11 cellular contexts compared by ENCODE assay signal in genomic region chr22:36874309-36874696, GRCh38. TPM values are rescaled to one million over a fixed set of nuclear protein-coding genes. Genes with fewer than 3 reads are reported as not detected.
DNase-seq lines count a peak whose midpoint lies in the region; ATAC-seq and TF ChIP-seq lines count a peak whose summit lies in the region.
"Had no signal": no experiment of that assay in that cellular context is flagged by ENCODE, and none has a peak within 500 bp of the region (broad histone marks: within the 10 kb centered on the region; RNA-seq: fewer than 3 reads in every experiment).

No MANE protein-coding gene starts in this region.

- 0 out of 2 replicates have a peak, but pooled peaks cover 3% of the 10 kb centered on the region for H3K9me2 ChIP-seq in GM23338 (ENCODE audit: insufficient read depth)

- no peaks in the 10 kb centered on the region for H4K20me1 ChIP-seq in BLaER1
- H4K20me1 ChIP-seq in GM23338 (replicated peaks; ENCODE audit: insufficient read depth): no peaks in the 10 kb centered on the region

- TF ChIP-seq CTCF in GM23338 (conservative IDR thresholded peaks at IDR 0.05; ENCODE audit: low read depth in 2 of 2): no peak
- no peak for TF ChIP-seq CTCF in CD8-positive, alpha-beta T cell (IDR thresholded peaks at IDR 0.05)

- no peaks in the 10 kb centered on the region for H3K79me2 ChIP-seq in GM23338 (replicated peaks; ENCODE audit: insufficient read depth)

- H2AFZ ChIP-seq in GM23338: no peak overlapping the region

- POLR2A ChIA-PET in CD8-positive, alpha-beta T cell (lab: Charles Lee): no interaction called here

- no peak for DNase-seq in activated naive CD8-positive, alpha-beta T cell treated with anti-CD3 and anti-CD28 coated beads, Interleukin-2, amount 50 U/mL, for 24 hours
- DNase-seq in GM23338 (ENCODE audit: low spot score) (no peak), SKM-1 treated with dmso at 0.1 percent for 144 hours (lab: John Stamatoyannopoulos, UW; ENCODE audit: unreplicated experiment) (no peak)
- no peak for DNase-seq in CD8-positive, alpha-beta T cell
- DNase-seq: activated gamma-delta T cell treated with Interleukin-2 at 50 U/mL for 16 hours had no signal

- H3K27me3 Mint-ChIP-seq in activated naive CD8-positive, alpha-beta T cell treated with anti-CD3 and anti-CD28 coated beads, Interleukin-2, amount 50 U/mL, for 24 hours: peaks cover 2% of the 10 kb centered on the region
- H3K27me3 Mint-ChIP-seq in GM23338 (ENCODE audit: insufficient read depth, low read depth, poor library complexity): peaks cover 18% of the 10 kb centered on the region
- peaks cover 8% of the 10 kb centered on the region for H3K27me3 Mint-ChIP-seq in CD8-positive, alpha-beta T cell (ENCODE audit: low read depth)

- H3K27ac Mint-ChIP-seq in activated naive CD8-positive, alpha-beta T cell treated with anti-CD3 and anti-CD28 coated beads, Interleukin-2, amount 50 U/mL, for 24 hours: peak overlapping the region; percentile 80
- H3K27ac Mint-ChIP-seq in GM23338: no peak overlapping the region
- no peak overlapping the region for H3K27ac Mint-ChIP-seq in CD8-positive, alpha-beta T cell
- H3K27ac Mint-ChIP-seq: mesothelial cell of epicardium had no signal

- H3K9ac ChIP-seq in BLaER1 (peak overlapping the region; percentile 54; the same call in 1 of the 2 replicates), mucosa of rectum (ENCODE audit: low read depth in 1 of 2, low read length in 2 of 2) (no peak overlapping the region)

- H3K36me3 Mint-ChIP-seq in activated naive CD8-positive, alpha-beta T cell treated with anti-CD3 and anti-CD28 coated beads, Interleukin-2, amount 50 U/mL, for 24 hours (ENCODE audit: low read depth): no peaks in the 10 kb centered on the region
- H3K36me3 Mint-ChIP-seq in GM23338 (ENCODE audit: low read depth): no peaks in the 10 kb centered on the region
- no peaks in the 10 kb centered on the region for H3K36me3 Mint-ChIP-seq in CD8-positive, alpha-beta T cell
- H3K36me3 Mint-ChIP-seq: mesothelial cell of epicardium had no signal

- H3K4me1 ChIP-seq in BLaER1 (peaks cover 24% of the 10 kb centered on the region), mucosa of rectum (ENCODE audit: control insufficient read depth in 2 of 2, insufficient read depth in 2 of 2, low read length in 2 of 2) (peaks cover 0 to 4% of the 10 kb centered on the region in 2 donors), GM23338 (ENCODE audit: insufficient read depth) (no peaks in the 10 kb centered on the region)
- H3K4me1 ChIP-seq in CD8-positive, alpha-beta T cell (ENCODE audit: insufficient read depth, low read length): no peaks in the 10 kb centered on the region

- H3K27me3 ChIP-seq in BLaER1 (no peaks in the 10 kb centered on the region), mucosa of rectum (ENCODE audit: control insufficient read depth in 2 of 2, insufficient read depth in 2 of 2, low read length in 2 of 2) (no peaks in the 10 kb centered on the region), GM23338 (ENCODE audit: insufficient read depth) (no peaks in the 10 kb centered on the region)
- H3K27me3 ChIP-seq in CD8-positive, alpha-beta T cell (ENCODE audit: insufficient read depth, low read length): no peaks in the 10 kb centered on the region

- no peak overlapping the region for H3K4me3 Mint-ChIP-seq in activated naive CD8-positive, alpha-beta T cell treated with anti-CD3 and anti-CD28 coated beads, Interleukin-2, amount 50 U/mL, for 24 hours
- H3K4me3 Mint-ChIP-seq in GM23338: no peak overlapping the region
- no peak overlapping the region for H3K4me3 Mint-ChIP-seq in CD8-positive, alpha-beta T cell
- H3K4me3 Mint-ChIP-seq: mesothelial cell of epicardium had no signal

- CTCF ChIA-PET in CD8-positive, alpha-beta T cell (lab: Charles Lee): no interaction called here

- peak overlapping the region; percentile 64 for H3K4me2 ChIP-seq in BLaER1
- H3K4me2 ChIP-seq in GM23338: no peak overlapping the region

- peaks cover 18% of the 10 kb centered on the region for H3K4me1 Mint-ChIP-seq in activated naive CD8-positive, alpha-beta T cell treated with anti-CD3 and anti-CD28 coated beads, Interleukin-2, amount 50 U/mL, for 24 hours
- peaks cover 7% of the 10 kb centered on the region; the same call in 2 of the 3 replicates for H3K4me1 Mint-ChIP-seq in GM23338
- H3K4me1 Mint-ChIP-seq in CD8-positive, alpha-beta T cell (ENCODE audit: low read depth): no peaks in the 10 kb centered on the region

- no peaks in the 10 kb centered on the region for H3F3A ChIP-seq in GM23338 (replicated peaks; ENCODE audit: low read depth)

- peaks cover 94% of the 10 kb centered on the region for H3K36me3 ChIP-seq in BLaER1
- peaks cover 0 to 6% of the 10 kb centered on the region in 2 donors for H3K36me3 ChIP-seq in mucosa of rectum (ENCODE audit: control insufficient read depth in 2 of 2, insufficient read depth in 2 of 2, low read length in 2 of 2)
- H3K36me3 ChIP-seq in GM23338 (ENCODE audit: insufficient read depth): no peaks in the 10 kb centered on the region
- H3K36me3 ChIP-seq in CD8-positive, alpha-beta T cell (ENCODE audit: insufficient read depth, low read length): no peaks in the 10 kb centered on the region
- H3K36me3 ChIP-seq: WERI-Rb-1 had no signal

- H3K9me3 ChIP-seq in BLaER1 (no peaks in the 10 kb centered on the region), mucosa of rectum (ENCODE audit: control insufficient read depth in 2 of 2, low read length in 2 of 2) (no peaks in the 10 kb centered on the region)
- H3K9me3 ChIP-seq in CD8-positive, alpha-beta T cell (ENCODE audit: low read length): no peaks in the 10 kb centered on the region

- H3K27ac ChIP-seq in BLaER1 (peak overlapping the region; percentile 81), mucosa of rectum (ENCODE audit: low read depth in 2 of 2, low read length in 2 of 2) (peak overlapping the region; percentile 51 to 71), GM23338 (ENCODE audit: low read depth) (no peak overlapping the region)
- no peak overlapping the region for H3K27ac ChIP-seq in CD8-positive, alpha-beta T cell (ENCODE audit: low read depth, low read length)
- H3K27ac ChIP-seq: WERI-Rb-1 had no signal

- ATAC-seq in HG02981 (IDR thresholded peaks at IDR 0.05; ENCODE audit: unreplicated experiment) (peak; percentile 2), GM21381 (IDR thresholded peaks at IDR 0.05; ENCODE audit: unreplicated experiment) (no peak), GM23338 (no peak)
- no peak for ATAC-seq in activated naive CD8-positive, alpha-beta T cell treated with anti-CD3 and anti-CD28 coated beads, Interleukin-2, amount 50 U/mL, for 24 hours
- no peak for ATAC-seq in CD8-positive, alpha-beta T cell

- H3K4me3 ChIP-seq in BLaER1 (no peak overlapping the region), mucosa of rectum (ENCODE audit: low read length in 2 of 2) (no peak overlapping the region), GM23338 (no peak overlapping the region)
- no peak overlapping the region for H3K4me3 ChIP-seq in CD8-positive, alpha-beta T cell (ENCODE audit: low read depth, low read length)

- intact Hi-C loops in CD8-positive, alpha-beta T cell (cut with DNase I, micrococcal nuclease): loop anchor here in 1 of 2 experiments (5.0 kb wide), 1 partner anchor 1002 kb away; no protein-coding TSS in a partner anchor

- no peaks in the 10 kb centered on the region for H3K9me3 Mint-ChIP-seq in activated naive CD8-positive, alpha-beta T cell treated with anti-CD3 and anti-CD28 coated beads, Interleukin-2, amount 50 U/mL, for 24 hours
- peaks cover 8% of the 10 kb centered on the region; the same call in 2 of the 3 replicates for H3K9me3 Mint-ChIP-seq in GM23338
- H3K9me3 Mint-ChIP-seq in CD8-positive, alpha-beta T cell: no peaks in the 10 kb centered on the region
- H3K9me3 Mint-ChIP-seq: mesothelial cell of epicardium had no signal

TF ChIP-seq in GM23338, 12 proteins besides CTCF, POLR2A, EP300 and RAD21 (continues in another document):
- TF ChIP-seq ZNF331 (CRISPR knock-in tag; IDR thresholded peaks at IDR 0.05; ENCODE audit: low read depth) (no peak), EZH2 (IDR thresholded peaks at IDR 0.05; ENCODE audit: low read depth, unreplicated experiment) (no peak), EZH2phosphoT487 (IDR thresholded peaks at IDR 0.05; ENCODE audit: unreplicated experiment) (no peak), JUNB (IDR thresholded peaks at IDR 0.05; ENCODE audit: unreplicated experiment) (no peak), REST (IDR thresholded peaks at IDR 0.05; ENCODE audit: unreplicated experiment) (no peak)

RNA-seq across cellular contexts. Expression of gene NCF4, which starts 13.5 kb away (rescaled TPM):
- total RNA-seq in GM23338 (2014; rRNA removed; shearing (Covaris generic)): not detected in 2 replicates
- not detected in 2 replicates for polyA plus RNA-seq in GM23338 (2016; fragmentation: Nextera tagmentation; extraction: Ambion mirVana)
- total RNA-seq in CD8-positive, alpha-beta T cell: 1 to 10 TPM; 1.1 to 1.4 TPM
- total RNA-seq: mesothelial cell of epicardium had no signal

RNA-seq across cellular contexts. Expression of gene CSF2RB, which starts 39.1 kb away (rescaled TPM):
- total RNA-seq in GM23338 (2014; rRNA removed; shearing (Covaris generic)): not detected in 2 replicates
- polyA plus RNA-seq in GM23338 (2016; fragmentation: Nextera tagmentation; extraction: Ambion mirVana): not detected in 2 replicates
- total RNA-seq in CD8-positive, alpha-beta T cell: under 1 TPM; 0.14 to 0.17 TPM

RNA-seq across cellular contexts. Expression of gene PVALB, which starts 57.5 kb away (rescaled TPM):
- total RNA-seq in GM23338 (2014; rRNA removed; shearing (Covaris generic)): not detected in 2 replicates
- polyA plus RNA-seq in GM23338 (2016; fragmentation: Nextera tagmentation; extraction: Ambion mirVana): 7.9 and 8.6 TPM in 2 replicates
- not detected for total RNA-seq in CD8-positive, alpha-beta T cell
- total RNA-seq: mesothelial cell of epicardium had no signal

Comparison
In these comparisons a context has a peak if more than half of its experiments do, and no peak if none do; other contexts are left out.
1. H3K27ac ChIP-seq: peak in BLaER1 (single experiment) and mucosa of rectum (2 of 2); none in GM23338 (single experiment) and CD8-positive, alpha-beta T cell (single experiment).